8 cellular contexts compared by ENCODE assay signal in genomic region chr2:197498627-197498936, GRCh38. TPM values are rescaled to one million over a fixed set of nuclear protein-coding genes. Genes with fewer than 3 reads are reported as not detected.
DNase-seq lines count a peak whose midpoint lies in the region; ATAC-seq and TF ChIP-seq lines count a peak whose summit lies in the region.

No MANE protein-coding gene starts in this region.

- DNase-seq in GM12865 (ENCODE audit: low read depth) = no peak
- DNase-seq in T-helper 17 cell = no peak
- DNase-seq in fibroblast of the aortic adventitia (ENCODE audit: low read depth) = no peak
- DNase-seq in sigmoid colon = no peak
- DNase-seq in stimulated activated CD4-positive, alpha-beta T cell treated with anti-CD3 and anti-CD28 coated beads, Interleukin-15, amount 100 ng/mL, for 24 hours = no peak
- DNase-seq in GDM1 (lab: John Stamatoyannopoulos, UW) = no peak

- no peak for ATAC-seq in T-helper 17 cell
- ATAC-seq in HG02938 (IDR thresholded peaks at IDR 0.05; ENCODE audit: unreplicated experiment) = no peak
- no peak for ATAC-seq in GM19463 (IDR thresholded peaks at IDR 0.05; ENCODE audit: unreplicated experiment)

- H3K27me3 ChIP-seq in sigmoid colon = no peaks in the 10 kb centered on the region

- H3K36me3 ChIP-seq in sigmoid colon = peaks cover 15 to 64% (median 24%) of the 10 kb centered on the region in 4 donors

- H3K4me3 ChIP-seq in GM12865 (ENCODE audit: low read depth, low read length) (peak overlapping the region; percentile 73), fibroblast of the aortic adventitia (ENCODE audit: low read depth, low read length) (peak overlapping the region; percentile 90), sigmoid colon (peak overlapping the region; percentile 76 to 95 (median 84))

- no peak for TF ChIP-seq EP300 in sigmoid colon (IDR thresholded peaks at IDR 0.05)

- intact Hi-C loops in sigmoid colon (cut with DNase I) = loop anchor here (2.0 to 5.0 kb wide), 2 partner anchors 46 to 61 kb away; partner anchors contain the start of genes COQ10B and SF3B1

- H3K27ac Mint-ChIP-seq in T-helper 17 cell = peak overlapping the region; percentile 95

- peaks cover 34% of the 10 kb centered on the region for H3K4me1 Mint-ChIP-seq in T-helper 17 cell

- peak overlapping the region; percentile 95 to 96 (median 96) for H3K27ac ChIP-seq in sigmoid colon

- peaks cover 0 to 55% (median 43%) of the 10 kb centered on the region in 4 donors for H3K4me1 ChIP-seq in sigmoid colon

- peaks cover 7% of the 10 kb centered on the region for H3K36me3 Mint-ChIP-seq in T-helper 17 cell (ENCODE audit: low read depth)

- no peak for TF ChIP-seq POLR2A in sigmoid colon (IDR thresholded peaks at IDR 0.05)

- 3 to 12% methylated on average over 10 of the region's 10 CpGs for WGBS in sigmoid colon, 2 donors

- TF ChIP-seq CTCF in GM12865 (IDR thresholded peaks at IDR 0.05; ENCODE audit: insufficient read depth, low read depth, low read length, missing control alignments) = no peak
- no peak for TF ChIP-seq CTCF in fibroblast of the aortic adventitia (IDR thresholded peaks at IDR 0.05; ENCODE audit: insufficient read depth, low read length)
- no peak for TF ChIP-seq CTCF in sigmoid colon (IDR thresholded peaks at IDR 0.05)

- H3K9me3 ChIP-seq in T-helper 17 cell (ENCODE audit: control insufficient read depth, low read length, poor library complexity, severe bottlenecking) (no peaks in the 10 kb centered on the region), sigmoid colon (no peaks in the 10 kb centered on the region)

- H3K4me3 Mint-ChIP-seq in T-helper 17 cell = peak overlapping the region; percentile 96

- H3K27me3 Mint-ChIP-seq in T-helper 17 cell = no peaks in the 10 kb centered on the region

RNA-seq across cellular contexts. Expression of gene HSPD1, which starts 1.1 kb away (rescaled TPM):
- total RNA-seq in T-helper 17 cell = 100 to 1,000 TPM; 161 to 182 TPM
- total RNA-seq in fibroblast of the aortic adventitia (ENCODE audit: low replicate concordance) = 158 and 302 TPM in 2 replicates
- 100 to 1,000 TPM in 3 of 4 donors, 10 to 100 TPM in 1; 98.9 to 144 (median 114) TPM for total RNA-seq in sigmoid colon
- polyA plus RNA-seq in sigmoid colon = 100 to 1,000 TPM; 121 to 313 (median 177) TPM

RNA-seq across cellular contexts. Expression of gene HSPE1, which starts 1.6 kb away (rescaled TPM):
- total RNA-seq in T-helper 17 cell (10 to 100 TPM; 61.3 to 74.6 TPM), fibroblast of the aortic adventitia (ENCODE audit: low replicate concordance) (66.3 and 98.5 TPM in 2 replicates), sigmoid colon (100 to 1,000 TPM in 2 of 4 donors, 10 to 100 TPM in 2; 47.8 to 136 (median 106) TPM)
- 100 to 1,000 TPM; 194 to 267 (median 217) TPM for polyA plus RNA-seq in sigmoid colon

RNA-seq across cellular contexts. Expression of gene MOB4, which starts 17.3 kb away (rescaled TPM):
- 10 to 100 TPM; 16.3 to 28.9 TPM for total RNA-seq in T-helper 17 cell
- total RNA-seq in fibroblast of the aortic adventitia (ENCODE audit: low replicate concordance) = 37.1 and 44.2 TPM in 2 replicates
- total RNA-seq in sigmoid colon = 10 to 100 TPM; 29.1 to 50.5 (median 38.7) TPM
- 10 to 100 TPM; 22.2 to 49.9 (median 40.9) TPM for polyA plus RNA-seq in sigmoid colon

RNA-seq across cellular contexts. Expression of gene COQ10B, which starts 45.2 kb away (rescaled TPM):
- total RNA-seq in T-helper 17 cell (10 to 100 TPM; 50.8 to 54.9 TPM), fibroblast of the aortic adventitia (ENCODE audit: low replicate concordance) (34.6 and 56.6 TPM in 2 replicates), sigmoid colon (10 to 100 TPM; 16.3 to 39.0 (median 33.0) TPM)
- 10 to 100 TPM; 15.1 to 77.9 (median 39.0) TPM for polyA plus RNA-seq in sigmoid colon
